ENCODE assay signal across 19 cellular contexts in genomic region chr10:17795088-17795487, GRCh38. TPM values are rescaled to one million over a fixed set of nuclear protein-coding genes. Genes with fewer than 3 reads are reported as not detected.
DNase-seq lines count a peak whose midpoint lies in the region; TF ChIP-seq lines count a peak whose summit lies in the region.
"Had no signal": no experiment of that assay in that cellular context is flagged by ENCODE, and none has a peak within 500 bp of the region (broad histone marks: within the 10 kb centered on the region; RNA-seq: fewer than 3 reads in every experiment).

No MANE protein-coding gene starts in this region.

- DNase-seq in DMS53 (lab: John Stamatoyannopoulos, UW) (peak; percentile 30), DMS53 treated with DMSO at 0.1 percent for 48 hours (lab: John Stamatoyannopoulos, UW; ENCODE audit: unreplicated experiment) (no peak), endothelial cell (ENCODE audit: low spot score) (no peak), ecto neural progenitor cell (ENCODE audit: low spot score) (no peak), SK-N-SH (no peak)
- no peak for DNase-seq in activated effector memory CD4-positive, alpha-beta T cell treated with anti-CD3 and anti-CD28 coated beads, Interleukin-2, amount 50 U/mL, for 16 hours
- DNase-seq: 8988T; ACHN; CD4-positive, alpha-beta T cell; DMS153; GF-D8; H7; IMR-90; KBM-7 had no signal

- no peak for TF ChIP-seq CTCF in endothelial cell (IDR thresholded peaks at IDR 0.05; ENCODE audit: unreplicated experiment)
- no peak for TF ChIP-seq CTCF in SK-N-SH (IDR thresholded peaks at IDR 0.05)

- 83% methylated on average over 3 of the region's 3 CpGs for WGBS in SK-N-SH (ENCODE audit: low lambda C conversion rate)

- H3K27me3 Mint-ChIP-seq in dendritic cell treated with granulocyte-macrophage colony-stimulating factor and Interleukin-4, amounts not matched to agents 40 ng/mL and 50 ng/mL, for 4 days = no peaks in the 10 kb centered on the region
- peaks cover 2% of the 10 kb centered on the region for H3K27me3 Mint-ChIP-seq in endothelial cell (ENCODE audit: unreplicated experiment)
- H3K27me3 Mint-ChIP-seq: CD4-positive, alpha-beta T cell had no signal

- H3F3A ChIP-seq in SK-N-SH (replicated peaks; ENCODE audit: insufficient read depth) = peaks cover 6% of the 10 kb centered on the region

- H2AFZ ChIP-seq in SK-N-SH (ENCODE audit: low read depth) = no peak overlapping the region
- H2AFZ ChIP-seq: GM23338 had no signal

- H3K4me2 ChIP-seq in SK-N-SH = no peak overlapping the region
- H3K4me2 ChIP-seq: BLaER1 treated with 17β-estradiol and CSF1 and Interleukin-3, amounts not matched to agents 10 nM and 100 nM; GM23338 had no signal

- POLR2A ChIA-PET in SK-N-SH (lab: Yijun Ruan, JAX) = no interaction called here

- CTCF ChIA-PET in SK-N-SH (lab: Yijun Ruan, JAX) = interaction anchor here (1.3 kb wide), 1 partner anchor 51 kb away, joined by 3 read pairs; no protein-coding TSS in a partner anchor

- H3K9ac ChIP-seq in mucosa of rectum (ENCODE audit: low read depth in 1 of 2, low read length in 2 of 2) (no peak overlapping the region), SK-N-SH (no peak overlapping the region)
- H3K9ac ChIP-seq: BLaER1 treated with 17β-estradiol and CSF1 and Interleukin-3, amounts not matched to agents 10 nM and 100 nM had no signal

- peaks cover 46% of the 10 kb centered on the region for H3K36me3 Mint-ChIP-seq in dendritic cell treated with granulocyte-macrophage colony-stimulating factor and Interleukin-4, amounts not matched to agents 40 ng/mL and 50 ng/mL, for 4 days (ENCODE audit: low read depth)
- H3K36me3 Mint-ChIP-seq in endothelial cell (ENCODE audit: low read depth, unreplicated experiment) = no peaks in the 10 kb centered on the region

- H3K27me3 ChIP-seq in mucosa of rectum (ENCODE audit: control insufficient read depth in 2 of 2, insufficient read depth in 2 of 2, low read length in 2 of 2) = no peaks in the 10 kb centered on the region
- no peaks in the 10 kb centered on the region for H3K27me3 ChIP-seq in SK-N-SH (ENCODE audit: insufficient read depth)
- H3K27me3 ChIP-seq: BLaER1 treated with 17β-estradiol and CSF1 and Interleukin-3, amounts not matched to agents 10 nM and 100 nM had no signal

- no peaks in the 10 kb centered on the region for H3K36me3 ChIP-seq in mucosa of rectum (ENCODE audit: control insufficient read depth in 2 of 2, insufficient read depth in 2 of 2, low read length in 2 of 2)
- H3K36me3 ChIP-seq in SK-N-SH (replicated peaks in 1 of 2; ENCODE audit: control insufficient read depth in 1 of 2, insufficient read depth in 2 of 2, low read length in 1 of 2) = no peaks in the 10 kb centered on the region

- intact Hi-C loops in dendritic cell treated with granulocyte-macrophage colony-stimulating factor and Interleukin-4, amounts not matched to agents 40 ng/mL and 50 ng/mL, for 4 days (cut with micrococcal nuclease) = no loop called here

- H3K27ac ChIP-seq in mucosa of rectum (ENCODE audit: low read depth in 2 of 2, low read length in 2 of 2) (peak overlapping the region; percentile 74 to 83), SK-N-SH (ENCODE audit: low read depth in 2 of 2, low read length in 1 of 2) (no peak overlapping the region)
- H3K27ac ChIP-seq: BLaER1 treated with 17β-estradiol and CSF1 and Interleukin-3, amounts not matched to agents 10 nM and 100 nM had no signal

- no peaks in the 10 kb centered on the region for H4K20me1 ChIP-seq in SK-N-SH (ENCODE audit: insufficient read depth)
- H4K20me1 ChIP-seq: BLaER1 treated with 17β-estradiol and CSF1 and Interleukin-3, amounts not matched to agents 10 nM and 100 nM had no signal

- no peak for TF ChIP-seq EP300 in SK-N-SH (IDR thresholded peaks at IDR 0.05; ENCODE audit: borderline replicate concordance in 1 of 2, low read depth in 1 of 2, low read length in 1 of 2)

- H3K4me3 Mint-ChIP-seq in dendritic cell treated with granulocyte-macrophage colony-stimulating factor and Interleukin-4, amounts not matched to agents 40 ng/mL and 50 ng/mL, for 4 days = no peak overlapping the region
- H3K4me3 Mint-ChIP-seq in endothelial cell (ENCODE audit: unreplicated experiment) = no peak overlapping the region
- H3K4me3 Mint-ChIP-seq: CD4-positive, alpha-beta T cell; GM23338 had no signal

- H3K4me1 ChIP-seq in mucosa of rectum (ENCODE audit: control insufficient read depth in 2 of 2, insufficient read depth in 2 of 2, low read length in 2 of 2) (peaks cover 13 to 24% of the 10 kb centered on the region in 2 donors), SK-N-SH (ENCODE audit: control insufficient read depth in 1 of 2, insufficient read depth in 2 of 2, low read depth in 1 of 2, low read length in 1 of 2) (no peaks in the 10 kb centered on the region)

- no peaks in the 10 kb centered on the region for H3K9me3 Mint-ChIP-seq in dendritic cell treated with granulocyte-macrophage colony-stimulating factor and Interleukin-4, amounts not matched to agents 40 ng/mL and 50 ng/mL, for 4 days
- no peaks in the 10 kb centered on the region for H3K9me3 Mint-ChIP-seq in endothelial cell (ENCODE audit: unreplicated experiment)
- H3K9me3 Mint-ChIP-seq: CD4-positive, alpha-beta T cell had no signal

- no peak for TF ChIP-seq RAD21 in SK-N-SH (IDR thresholded peaks at IDR 0.05; ENCODE audit: low read length)

- H3K79me2 ChIP-seq in SK-N-SH (ENCODE audit: insufficient read depth) = no peaks in the 10 kb centered on the region

- H3K4me1 Mint-ChIP-seq in dendritic cell treated with granulocyte-macrophage colony-stimulating factor and Interleukin-4, amounts not matched to agents 40 ng/mL and 50 ng/mL, for 4 days (ENCODE audit: low read depth) = peaks cover 25% of the 10 kb centered on the region
- peaks cover 7% of the 10 kb centered on the region for H3K4me1 Mint-ChIP-seq in endothelial cell (ENCODE audit: unreplicated experiment)
- H3K4me1 Mint-ChIP-seq: GM23338 had no signal

- H3K9me3 ChIP-seq in mucosa of rectum (ENCODE audit: control insufficient read depth in 2 of 2, low read length in 2 of 2) (no peaks in the 10 kb centered on the region), SK-N-SH (no peaks in the 10 kb centered on the region)

- H3K4me3 ChIP-seq in mucosa of rectum (ENCODE audit: low read length in 2 of 2) (peak overlapping the region; percentile 23 to 48), SK-N-SH (ENCODE audit: low read depth in 2 of 2, low read length in 1 of 2) (no peak overlapping the region)
- H3K4me3 ChIP-seq: BLaER1 treated with 17β-estradiol and CSF1 and Interleukin-3, amounts not matched to agents 10 nM and 100 nM; GM23338 had no signal

- H3K27ac Mint-ChIP-seq in dendritic cell treated with granulocyte-macrophage colony-stimulating factor and Interleukin-4, amounts not matched to agents 40 ng/mL and 50 ng/mL, for 4 days = peak overlapping the region; percentile 43
- no peak overlapping the region for H3K27ac Mint-ChIP-seq in endothelial cell (ENCODE audit: unreplicated experiment)
- H3K27ac Mint-ChIP-seq: CD4-positive, alpha-beta T cell; GM23338 had no signal

- H3K9me2 ChIP-seq in SK-N-SH = no peaks in the 10 kb centered on the region

TF ChIP-seq in SK-N-SH, 30 proteins besides CTCF, POLR2A, EP300 and RAD21:
- no peak for TF ChIP-seq ZBTB33 (IDR thresholded peaks at IDR 0.05; ENCODE audit: borderline replicate concordance, low read depth)

RNA-seq across cellular contexts. Expression of gene MRC1, which starts 14.1 kb away (rescaled TPM):
- total RNA-seq in endothelial cell (ENCODE audit: unreplicated experiment) = 35.7 TPM
- not detected in 2 replicates for polyA plus RNA-seq in SK-N-SH (2012; rRNA removed)
- not detected in 2 replicates for polyA plus RNA-seq in SK-N-SH (2012; cell fraction: cytosol; rRNA removed)
- polyA plus RNA-seq in SK-N-SH (2012; cell fraction: nucleus; rRNA removed) = not detected in 2 replicates
- total RNA-seq: GM23338, HT-29, IMR-90 had no signal
- polyA plus RNA-seq: GM23338, IMR-90 had no signal

RNA-seq across cellular contexts. Expression of gene TMEM236, which starts 43.1 kb away (rescaled TPM):
- 0.05 TPM for total RNA-seq in endothelial cell (ENCODE audit: unreplicated experiment)
- polyA plus RNA-seq in SK-N-SH (2012; rRNA removed) = 0.02 TPM in 1 of 2 replicates, not detected in the other
- polyA plus RNA-seq in SK-N-SH (2012; cell fraction: cytosol; rRNA removed) = 0.01 TPM in 2 replicates
- polyA plus RNA-seq in SK-N-SH (2012; cell fraction: nucleus; rRNA removed) = 0.02 and 0.05 TPM in 2 replicates
- total RNA-seq: HT-29, IMR-90 had no signal
- polyA plus RNA-seq: IMR-90 had no signal

Comparison
In these comparisons a context has a peak if more than half of its experiments do, and no peak if none do; other contexts are left out.
1. H3K27ac ChIP-seq: peak in mucosa of rectum (2 of 2); none in SK-N-SH (0 of 2).
2. H3K4me3 ChIP-seq: peak in mucosa of rectum (2 of 2); none in SK-N-SH (0 of 2).